ENCODE assay signal across 11 cellular contexts in genomic region chr16:72850863-72851262, GRCh38.
DNase-seq lines count a peak whose midpoint lies in the region; ATAC-seq and TF ChIP-seq lines count a peak whose summit lies in the region.
"Had no signal": no experiment of that assay in that cellular context is flagged by ENCODE, and none has a peak within 500 bp of the region (broad histone marks: within the 10 kb centered on the region; RNA-seq: fewer than 3 reads in every experiment).

No MANE protein-coding gene starts in this region.

- H3K4me2 ChIP-seq in mesendoderm (ENCODE audit: low read length) = no peak overlapping the region
- H3K4me2 ChIP-seq: neural progenitor cell had no signal

- H3K27me3 ChIP-seq in ascending aorta (no peaks in the 10 kb centered on the region), heart right ventricle (no peaks in the 10 kb centered on the region), gastrocnemius medialis (no peaks in the 10 kb centered on the region), mesendoderm (ENCODE audit: insufficient read depth, low read length, poor library complexity) (no peaks in the 10 kb centered on the region)
- H3K27me3 ChIP-seq: neural progenitor cell had no signal

- no peak overlapping the region for H3K9ac ChIP-seq in mesendoderm (ENCODE audit: low read length)
- H3K9ac ChIP-seq: neural progenitor cell had no signal

- no peak overlapping the region for H3K4ac ChIP-seq in mesendoderm (ENCODE audit: low read depth, low read length)

- CTCF ChIA-PET in T-cell (lab: Charles Lee) = interaction anchor here in 1 of 2 donors (0.7 kb wide), 1 partner anchor 19 kb away, joined by 4 read pairs; no protein-coding TSS in a partner anchor

- H3K4me3 Mint-ChIP-seq in T-cell = no peak overlapping the region
- H3K4me3 Mint-ChIP-seq: activated T-cell treated with anti-CD3 and anti-CD28 coated beads, Interleukin-2, amount 50 U/mL, for 72 hours; neural progenitor cell had no signal

- peaks cover 0 to 7% (median 3%) of the 10 kb centered on the region in 3 donors for H3K4me1 Mint-ChIP-seq in T-cell

- H3K9me3 ChIP-seq in ascending aorta (no peaks in the 10 kb centered on the region), heart right ventricle (no peaks in the 10 kb centered on the region), gastrocnemius medialis (no peaks in the 10 kb centered on the region)

- H2AK5ac ChIP-seq in mesendoderm (ENCODE audit: low read length) = no peak overlapping the region

- DNase-seq in AG08396 (ENCODE audit: low spot score) (peak; percentile 61), ascending aorta (ENCODE audit: low spot score in 2 of 2) (peak; percentile 73 to 93), heart right ventricle (peak in 1 of 2 donors; percentile 58), gastrocnemius medialis (no peak), RPMI8226 (no peak), NCI-H2171 (lab: John Stamatoyannopoulos, UW) (no peak), T-cell (no peak), mesendoderm (no peak)
- DNase-seq: activated CD4-positive, alpha-beta T cell treated with anti-CD3 and anti-CD28 coated beads for 4 hours; activated T-cell treated with anti-CD3 and anti-CD28 coated beads, Interleukin-2, amount 50 U/mL, for 72 hours had no signal

- peaks cover 5 to 6% of the 10 kb centered on the region in 2 donors for H3K27me3 Mint-ChIP-seq in T-cell

- H3K9me3 Mint-ChIP-seq in T-cell = no peaks in the 10 kb centered on the region
- H3K9me3 Mint-ChIP-seq: activated T-cell treated with anti-CD3 and anti-CD28 coated beads, Interleukin-2, amount 50 U/mL, for 72 hours had no signal

- H4K8ac ChIP-seq in mesendoderm (ENCODE audit: low read depth, low read length) = no peak overlapping the region

- 39 to 61% methylated on average over 6 of the region's 6 CpGs for WGBS in heart right ventricle, 2 donors
- WGBS in mesendoderm (ENCODE audit: extremely low coverage, insufficient coverage, low lambda C conversion rate) = no CpG with 5 or more reads among the region's 6 CpGs

- no peak overlapping the region for H2BK5ac ChIP-seq in mesendoderm (ENCODE audit: low read length)

- H3K56ac ChIP-seq in mesendoderm (ENCODE audit: low read length) = no peak overlapping the region

- no peaks in the 10 kb centered on the region for H3K79me2 ChIP-seq in mesendoderm (ENCODE audit: control insufficient read depth, insufficient read depth, low read length)

- no peak overlapping the region for H3K23ac ChIP-seq in mesendoderm (ENCODE audit: low read length)

- TF ChIP-seq CTCF in ascending aorta (IDR thresholded peaks at IDR 0.05) (no peak), heart right ventricle (IDR thresholded peaks at IDR 0.05) (no peak), gastrocnemius medialis (IDR thresholded peaks at IDR 0.05 in 4 of 5, conservative IDR thresholded peaks at IDR 0.05 in 1 of 5) (no peak)

- no peaks in the 10 kb centered on the region for H3K36me3 ChIP-seq in ascending aorta
- H3K36me3 ChIP-seq in heart right ventricle = no peaks in the 10 kb centered on the region
- no peaks in the 10 kb centered on the region for H3K36me3 ChIP-seq in gastrocnemius medialis
- no peaks in the 10 kb centered on the region for H3K36me3 ChIP-seq in mesendoderm (ENCODE audit: control insufficient read depth, insufficient read depth, low read length)
- H3K36me3 ChIP-seq: neural progenitor cell had no signal

- H3K79me1 ChIP-seq in mesendoderm (ENCODE audit: low read length) = no peaks in the 10 kb centered on the region

- H3K18ac ChIP-seq in mesendoderm (ENCODE audit: low read length) = no peak overlapping the region

- H2BK120ac ChIP-seq in mesendoderm (ENCODE audit: low read depth, low read length) = no peak overlapping the region

- ATAC-seq in heart right ventricle (peak; percentile 20 to 53 (median 41)), gastrocnemius medialis (peak in 1 of 2 donors; percentile 17), T-cell (replicated peaks in 1 of 4) (no peak)
- ATAC-seq: activated T-cell treated with anti-CD3 and anti-CD28 coated beads, Interleukin-2, amount 50 U/mL, for 72 hours had no signal

- H3K4me3 ChIP-seq in ascending aorta = peak overlapping the region in 1 of 2 donors; percentile 24
- H3K4me3 ChIP-seq in heart right ventricle = no peak overlapping the region
- H3K4me3 ChIP-seq in gastrocnemius medialis = no peak overlapping the region
- H3K4me3 ChIP-seq in mesendoderm (ENCODE audit: low read length) = no peak overlapping the region
- H3K4me3 ChIP-seq: neural progenitor cell had no signal

- intact Hi-C loops in ascending aorta (cut with DNase I) = loop anchor here (2.0 kb wide), 3 partner anchors 88 to 218 kb away; no protein-coding TSS in a partner anchor
- intact Hi-C loops in heart right ventricle (cut with DNase I) = no loop called here
- intact Hi-C loops in gastrocnemius medialis (cut with DNase I; ENCODE audit: low total_unique reads) = loop anchor here (5.0 kb wide), 1 partner anchor 41 kb away; no protein-coding TSS in a partner anchor

- POLR2A ChIA-PET in T-cell (lab: Charles Lee) = no interaction called here

- no peak overlapping the region for H2BK15ac ChIP-seq in mesendoderm (replicated peaks; ENCODE audit: low read depth)

- no peak overlapping the region for H3K27ac Mint-ChIP-seq in T-cell
- H3K27ac Mint-ChIP-seq: activated T-cell treated with anti-CD3 and anti-CD28 coated beads, Interleukin-2, amount 50 U/mL, for 72 hours had no signal

- in situ Hi-C loops in gastrocnemius medialis (cut with MboI; ENCODE audit: low sequenced_read_pairs in 4 of 4) = no loop called here

- H3K27ac ChIP-seq in ascending aorta (peak overlapping the region; percentile 96 to 98), heart right ventricle (peak overlapping the region in 9 of 10 donors; percentile 34 to 84 (median 72)), gastrocnemius medialis (peak overlapping the region; percentile 58 to 77 (median 66)), mesendoderm (ENCODE audit: low read depth, low read length) (no peak overlapping the region)
- H3K27ac ChIP-seq: neural progenitor cell had no signal

- no peak overlapping the region for H4K5ac ChIP-seq in mesendoderm (ENCODE audit: low read length)

- TF ChIP-seq POLR2A in gastrocnemius medialis (IDR thresholded peaks at IDR 0.05) = no peak

- H3K36me3 Mint-ChIP-seq in T-cell = no peaks in the 10 kb centered on the region

- peaks cover 26 to 75% of the 10 kb centered on the region in 2 donors for H3K4me1 ChIP-seq in ascending aorta
- peaks cover 11 to 82% (median 50%) of the 10 kb centered on the region in 9 donors for H3K4me1 ChIP-seq in heart right ventricle
- H3K4me1 ChIP-seq in gastrocnemius medialis = peaks cover 60 to 61% of the 10 kb centered on the region in 2 donors
- H3K4me1 ChIP-seq in mesendoderm (ENCODE audit: control insufficient read depth, low read depth, low read length) = no peaks in the 10 kb centered on the region

Comparison
In these comparisons a context has a peak if more than half of its experiments do, and no peak if none do; other contexts are left out.
1. DNase-seq: peak in AG08396 (single experiment) and ascending aorta (2 of 2); none in gastrocnemius medialis (0 of 2), RPMI8226 (single experiment), NCI-H2171 (single experiment), T-cell (0 of 34) and mesendoderm (single experiment).
2. ATAC-seq: peak in heart right ventricle (8 of 8); none in T-cell (0 of 4).
3. intact Hi-C loops: an anchor here in ascending aorta (2.0 kb wide) and gastrocnemius medialis (5.0 kb wide); none called in heart right ventricle.